ENCODE assay signal across 1 cellular context in the genomic region with DNA sequence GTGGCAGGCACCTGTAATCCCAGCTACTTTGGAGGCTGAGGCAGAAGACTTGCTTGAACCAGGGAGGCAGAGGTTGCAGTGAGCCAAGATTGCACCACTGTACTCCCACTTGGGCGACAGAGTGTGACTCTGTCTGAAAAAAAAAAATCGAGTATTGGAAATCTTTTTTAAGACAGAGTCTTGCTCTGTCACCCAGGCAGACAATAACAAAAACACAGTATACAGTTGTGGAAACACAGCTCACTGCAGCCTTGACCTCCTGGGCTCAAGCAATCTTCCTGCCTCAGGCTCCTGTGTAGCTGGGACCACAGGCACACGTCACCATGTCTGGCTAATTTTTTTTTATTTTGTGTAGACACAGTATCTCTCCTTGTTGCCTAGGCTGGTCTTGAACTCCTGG.
TF ChIP-seq lines count a peak whose summit lies in the region.

No MANE protein-coding gene starts in this region.

TF ChIP-seq in HepG2, 621 proteins besides CTCF, POLR2A, EP300 and RAD21:
- TF ChIP-seq FOXO1 (CRISPR knock-in tag; IDR thresholded peaks at IDR 0.05) = 0 out of 2 replicates have a peak, but pooled peaks have one; percentile 14
- TF ChIP-seq BRD4 (CRISPR knock-in tag; IDR thresholded peaks at IDR 0.05) = no peak
- TF ChIP-seq GTF2F1 (IDR thresholded peaks at IDR 0.05; ENCODE audit: low read length) = no peak
- TF ChIP-seq SCMH1 (CRISPR knock-in tag; IDR thresholded peaks at IDR 0.05; ENCODE audit: borderline replicate concordance) = no peak
- 0 out of 2 replicates have a peak, but pooled peaks have one; percentile 19 for TF ChIP-seq NR2F6 (IDR thresholded peaks at IDR 0.05)
- TF ChIP-seq NR2F6 (CRISPR knock-in tag; IDR thresholded peaks at IDR 0.05) = no peak
- TF ChIP-seq, protein P1, sequence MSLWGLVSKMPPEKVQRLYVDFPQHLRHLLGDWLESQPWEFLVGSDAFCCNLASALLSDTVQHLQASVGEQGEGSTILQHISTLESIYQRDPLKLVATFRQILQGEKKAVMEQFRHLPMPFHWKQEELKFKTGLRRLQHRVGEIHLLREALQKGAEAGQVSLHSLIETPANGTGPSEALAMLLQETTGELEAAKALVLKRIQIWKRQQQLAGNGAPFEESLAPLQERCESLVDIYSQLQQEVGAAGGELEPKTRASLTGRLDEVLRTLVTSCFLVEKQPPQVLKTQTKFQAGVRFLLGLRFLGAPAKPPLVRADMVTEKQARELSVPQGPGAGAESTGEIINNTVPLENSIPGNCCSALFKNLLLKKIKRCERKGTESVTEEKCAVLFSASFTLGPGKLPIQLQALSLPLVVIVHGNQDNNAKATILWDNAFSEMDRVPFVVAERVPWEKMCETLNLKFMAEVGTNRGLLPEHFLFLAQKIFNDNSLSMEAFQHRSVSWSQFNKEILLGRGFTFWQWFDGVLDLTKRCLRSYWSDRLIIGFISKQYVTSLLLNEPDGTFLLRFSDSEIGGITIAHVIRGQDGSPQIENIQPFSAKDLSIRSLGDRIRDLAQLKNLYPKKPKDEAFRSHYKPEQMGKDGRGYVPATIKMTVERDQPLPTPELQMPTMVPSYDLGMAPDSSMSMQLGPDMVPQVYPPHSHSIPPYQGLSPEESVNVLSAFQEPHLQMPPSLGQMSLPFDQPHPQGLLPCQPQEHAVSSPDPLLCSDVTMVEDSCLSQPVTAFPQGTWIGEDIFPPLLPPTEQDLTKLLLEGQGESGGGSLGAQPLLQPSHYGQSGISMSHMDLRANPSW (CRISPR knock-in tag; IDR thresholded peaks at IDR 0.05; ENCODE audit: borderline replicate concordance) = no peak
- 0 out of 2 replicates have a peak, but pooled peaks have one; percentile 31 for TF ChIP-seq RARA (CRISPR knock-in tag; IDR thresholded peaks at IDR 0.05)
- TF ChIP-seq HNF4A (CRISPR knock-in tag; IDR thresholded peaks at IDR 0.05) = no peak
- TF ChIP-seq, protein P2, sequence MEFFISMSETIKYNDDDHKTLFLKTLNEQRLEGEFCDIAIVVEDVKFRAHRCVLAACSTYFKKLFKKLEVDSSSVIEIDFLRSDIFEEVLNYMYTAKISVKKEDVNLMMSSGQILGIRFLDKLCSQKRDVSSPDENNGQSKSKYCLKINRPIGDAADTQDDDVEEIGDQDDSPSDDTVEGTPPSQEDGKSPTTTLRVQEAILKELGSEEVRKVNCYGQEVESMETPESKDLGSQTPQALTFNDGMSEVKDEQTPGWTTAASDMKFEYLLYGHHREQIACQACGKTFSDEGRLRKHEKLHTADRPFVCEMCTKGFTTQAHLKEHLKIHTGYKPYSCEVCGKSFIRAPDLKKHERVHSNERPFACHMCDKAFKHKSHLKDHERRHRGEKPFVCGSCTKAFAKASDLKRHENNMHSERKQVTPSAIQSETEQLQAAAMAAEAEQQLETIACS (CRISPR knock-in tag; IDR thresholded peaks at IDR 0.05) = no peak
- TF ChIP-seq, protein P3, sequence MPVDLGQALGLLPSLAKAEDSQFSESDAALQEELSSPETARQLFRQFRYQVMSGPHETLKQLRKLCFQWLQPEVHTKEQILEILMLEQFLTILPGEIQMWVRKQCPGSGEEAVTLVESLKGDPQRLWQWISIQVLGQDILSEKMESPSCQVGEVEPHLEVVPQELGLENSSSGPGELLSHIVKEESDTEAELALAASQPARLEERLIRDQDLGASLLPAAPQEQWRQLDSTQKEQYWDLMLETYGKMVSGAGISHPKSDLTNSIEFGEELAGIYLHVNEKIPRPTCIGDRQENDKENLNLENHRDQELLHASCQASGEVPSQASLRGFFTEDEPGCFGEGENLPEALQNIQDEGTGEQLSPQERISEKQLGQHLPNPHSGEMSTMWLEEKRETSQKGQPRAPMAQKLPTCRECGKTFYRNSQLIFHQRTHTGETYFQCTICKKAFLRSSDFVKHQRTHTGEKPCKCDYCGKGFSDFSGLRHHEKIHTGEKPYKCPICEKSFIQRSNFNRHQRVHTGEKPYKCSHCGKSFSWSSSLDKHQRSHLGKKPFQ (CRISPR knock-in tag; IDR thresholded peaks at IDR 0.05; ENCODE audit: insufficient replicate concordance) = peak; percentile 26
- no peak for TF ChIP-seq ELF1 (CRISPR knock-in tag; IDR thresholded peaks at IDR 0.05)
